19 cellular contexts compared by ENCODE assay signal in genomic region chr7:1639578-1640175, GRCh38. TPM values are rescaled to one million over a fixed set of nuclear protein-coding genes. Genes with fewer than 3 reads are reported as not detected.
DNase-seq lines count a peak whose midpoint lies in the region; ATAC-seq and TF ChIP-seq lines count a peak whose summit lies in the region.
"Had no signal": no experiment of that assay in that cellular context is flagged by ENCODE, and none has a peak within 500 bp of the region (broad histone marks: within the 10 kb centered on the region; RNA-seq: fewer than 3 reads in every experiment).

No MANE protein-coding gene starts in this region.

- H3K4me1 ChIP-seq in BLaER1 treated with 17β-estradiol and CSF1 and Interleukin-3, amounts not matched to agents 10 nM and 100 nM = peaks cover 4 to 67% (median 60%) of the 10 kb centered on the region in 10 experiments; a peak in 16 of 20 replicates
- no peaks in the 10 kb centered on the region for H3K4me1 ChIP-seq in lower lobe of right lung
- H3K4me1 ChIP-seq: SJCRH30 had no signal

- no peak overlapping the region for H3K4me3 Mint-ChIP-seq in type B pancreatic cell
- H3K4me3 Mint-ChIP-seq: CD14-positive monocyte had no signal

- no peak for TF ChIP-seq CTCF in lower lobe of right lung (IDR thresholded peaks at IDR 0.05)
- no peak for TF ChIP-seq CTCF in type B pancreatic cell (conservative IDR thresholded peaks at IDR 0.05)

- H3K9me3 Mint-ChIP-seq in type B pancreatic cell = peaks cover 4% of the 10 kb centered on the region

- no peak overlapping the region for H3K4me3 ChIP-seq in BLaER1 treated with 17β-estradiol and CSF1 and Interleukin-3, amounts not matched to agents 10 nM and 100 nM
- H3K4me3 ChIP-seq in lower lobe of right lung = no peak overlapping the region
- H3K4me3 ChIP-seq: PC-9, SJCRH30 had no signal

- no peak overlapping the region for H3K27ac Mint-ChIP-seq in type B pancreatic cell

- peak overlapping the region in 2 of 11 experiments; percentile 23 to 38; a peak in 2 of 22 replicates for H3K27ac ChIP-seq in BLaER1 treated with 17β-estradiol and CSF1 and Interleukin-3, amounts not matched to agents 10 nM and 100 nM
- H3K27ac ChIP-seq in lower lobe of right lung = no peak overlapping the region
- H3K27ac ChIP-seq: KMS-11, PC-9, SJCRH30 had no signal

- H3K9me3 ChIP-seq in BLaER1 treated with 17β-estradiol and CSF1 and Interleukin-3, amounts not matched to agents 10 nM and 100 nM (replicated peaks in 1 of 11) = peaks cover 33 to 37% (median 36%) of the 10 kb centered on the region in 11 experiments
- peaks cover 30% of the 10 kb centered on the region for H3K9me3 ChIP-seq in lower lobe of right lung
- H3K9me3 ChIP-seq: SJCRH30 had no signal

- H3K36me3 ChIP-seq in BLaER1 treated with 17β-estradiol and CSF1 and Interleukin-3, amounts not matched to agents 10 nM and 100 nM = no peaks in the 10 kb centered on the region
- H3K36me3 ChIP-seq in lower lobe of right lung = no peaks in the 10 kb centered on the region
- H3K36me3 ChIP-seq: SJCRH30 had no signal

- H3K27me3 Mint-ChIP-seq in type B pancreatic cell = no peaks in the 10 kb centered on the region

- peaks cover 0 to 36% (median 0%) of the 10 kb centered on the region in 11 experiments; a peak in 5 of 22 replicates for H3K27me3 ChIP-seq in BLaER1 treated with 17β-estradiol and CSF1 and Interleukin-3, amounts not matched to agents 10 nM and 100 nM
- H3K27me3 ChIP-seq in lower lobe of right lung (ENCODE audit: low read depth) = peaks cover 20% of the 10 kb centered on the region
- H3K27me3 ChIP-seq: SJCRH30 had no signal

- intact Hi-C loops in lower lobe of right lung (cut with DNase I) (no loop called here), head of caudate nucleus (cut with DNase I) (no loop called here)

- peaks cover 0 to 8% (median 0%) of the 10 kb centered on the region in 11 experiments; a peak in 2 of 22 replicates for H4K20me1 ChIP-seq in BLaER1 treated with 17β-estradiol and CSF1 and Interleukin-3, amounts not matched to agents 10 nM and 100 nM

- peak overlapping the region in 9 of 11 experiments; percentile 35 to 93 (median 76); a peak in 18 of 22 replicates for H3K4me2 ChIP-seq in BLaER1 treated with 17β-estradiol and CSF1 and Interleukin-3, amounts not matched to agents 10 nM and 100 nM
- H3K4me2 ChIP-seq: KMS-11, PC-9 had no signal

- peak; percentile 31 for DNase-seq in lower lobe of right lung
- peak; percentile 66 for DNase-seq in type B pancreatic cell (ENCODE audit: extremely low spot score, unreplicated experiment)
- no peak for DNase-seq in head of caudate nucleus
- DNase-seq in NCI-H2171 treated with DMSO at 0.1 percent for 48 hours (lab: John Stamatoyannopoulos, UW) = no peak
- DNase-seq: Calu3, DMS153, DND-41, MM.1S, NCI-H2029, NCI-H446 treated with DMSO at 0.1 percent for 48 hours, NCI-H82, PC-9, SJCRH30 had no signal

- H3K9ac ChIP-seq in BLaER1 treated with 17β-estradiol and CSF1 and Interleukin-3, amounts not matched to agents 10 nM and 100 nM = peak overlapping the region in 3 of 11 experiments; percentile 12 to 27 (median 25); a peak in 4 of 22 replicates
- H3K9ac ChIP-seq: KMS-11 had no signal

- no peaks in the 10 kb centered on the region for H3K36me3 Mint-ChIP-seq in type B pancreatic cell
- H3K36me3 Mint-ChIP-seq: CD14-positive monocyte had no signal

- ATAC-seq in SK-N-SH treated with all-trans-retinoic acid at 6 μM for 48 hours (peak; percentile 49; the same call in 2 of the 3 replicates), lower lobe of right lung (no peak), HG02840 (IDR thresholded peaks at IDR 0.05; ENCODE audit: low FRiP score, unreplicated experiment) (no peak)
- ATAC-seq: Right ventricle myocardium inferior had no signal

- no peaks in the 10 kb centered on the region for H3K4me1 Mint-ChIP-seq in type B pancreatic cell (ENCODE audit: unreplicated experiment)
- H3K4me1 Mint-ChIP-seq: CD14-positive monocyte had no signal

TF ChIP-seq in SK-N-SH treated with all-trans-retinoic acid at 6 μM for 48 hours, 23 proteins besides CTCF, POLR2A, EP300 and RAD21:
- TF ChIP-seq ARNTL (CRISPR knock-in tag; IDR thresholded peaks at IDR 0.05; ENCODE audit: borderline replicate concordance, low read depth) (no peak), TCF4 (CRISPR knock-in tag; IDR thresholded peaks at IDR 0.05; ENCODE audit: borderline replicate concordance) (peak; percentile 93), RARB (CRISPR knock-in tag; IDR thresholded peaks at IDR 0.05) (no peak), ZNF70 (CRISPR knock-in tag; IDR thresholded peaks at IDR 0.05) (peak; percentile 36; the same call in 1 of the 2 replicates), ZFP3 (CRISPR knock-in tag; IDR thresholded peaks at IDR 0.05) (no peak), ESRRG (CRISPR knock-in tag; IDR thresholded peaks at IDR 0.05) (no peak), TSHZ2 (CRISPR knock-in tag; IDR thresholded peaks at IDR 0.05) (peak; percentile 93), ZNF565 (CRISPR knock-in tag; conservative IDR thresholded peaks at IDR 0.05; ENCODE audit: low read depth) (no peak), POU6F1 (CRISPR knock-in tag; IDR thresholded peaks at IDR 0.05; ENCODE audit: borderline replicate concordance, low read depth) (no peak; the same call in 1 of the 2 replicates), ZNF8 (CRISPR knock-in tag; IDR thresholded peaks at IDR 0.05) (no peak), CSDC2 (CRISPR knock-in tag; IDR thresholded peaks at IDR 0.05) (no peak)

RNA-seq across cellular contexts. Expression of gene ELFN1, which starts 30.4 kb away (rescaled TPM):
- total RNA-seq in lower lobe of right lung = 1.4 TPM
- total RNA-seq in type B pancreatic cell (ENCODE audit: low replicate concordance) = 5.7 and 5.8 TPM in 2 replicates
- total RNA-seq: Calu3 had no signal

Comparison
In these comparisons a context has a peak if more than half of its experiments do, and no peak if none do; other contexts are left out.
1. DNase-seq: peak in lower lobe of right lung (single experiment) and type B pancreatic cell (single experiment); none in head of caudate nucleus (0 of 42) and NCI-H2171 treated with DMSO at 0.1 percent for 48 hours (single experiment).